In genomic region chr9:130243015-130243881, GRCh38 we compare ENCODE assay signal across 8 cellular contexts. TPM values are rescaled to one million over a fixed set of nuclear protein-coding genes. Genes with fewer than 3 reads are reported as not detected.
DNase-seq lines count a peak whose midpoint lies in the region; ATAC-seq and TF ChIP-seq lines count a peak whose summit lies in the region.

No MANE protein-coding gene starts in this region.

- H3K36me3 ChIP-seq in WERI-Rb-1 (peaks cover 4% of the 10 kb centered on the region), breast epithelium (no peaks in the 10 kb centered on the region), kidney epithelial cell (ENCODE audit: control insufficient read depth, insufficient read depth, low read length) (no peaks in the 10 kb centered on the region)

- no peaks in the 10 kb centered on the region for H3K4me1 ChIP-seq in breast epithelium

- H3K4me3 ChIP-seq in WERI-Rb-1 (ENCODE audit: low read depth, low read length): no peak overlapping the region
- H3K4me3 ChIP-seq in breast epithelium: peak overlapping the region in 1 of 3 donors; percentile 46
- H3K4me3 ChIP-seq in kidney epithelial cell (ENCODE audit: low read depth, low read length): no peak overlapping the region

- no peak for TF ChIP-seq POLR2A in breast epithelium (IDR thresholded peaks at IDR 0.05)

- no peak overlapping the region for H3K27ac ChIP-seq in WERI-Rb-1
- no peak overlapping the region for H3K27ac ChIP-seq in breast epithelium

- H3K27me3 ChIP-seq in WERI-Rb-1 (ENCODE audit: insufficient read depth, low read depth, severe bottlenecking) (no peaks in the 10 kb centered on the region), breast epithelium (no peaks in the 10 kb centered on the region), kidney epithelial cell (ENCODE audit: control insufficient read depth, insufficient read depth, low read length) (no peaks in the 10 kb centered on the region)

- peak; percentile 72 for DNase-seq in AG08396 (ENCODE audit: low spot score)
- peak; percentile 42 for DNase-seq in NCI-H1694 treated with DMSO at 0.1 percent for 48 hours (lab: John Stamatoyannopoulos, UW)
- peak; percentile 92 for DNase-seq in WERI-Rb-1
- peak; percentile 41 to 76 for DNase-seq in breast epithelium (ENCODE audit: low spot score in 2 of 2)
- DNase-seq in kidney epithelial cell (ENCODE audit: low read depth): no peak
- DNase-seq in stimulated activated CD4-positive, alpha-beta T cell treated with anti-CD3 and anti-CD28 coated beads, Interleukin-1b, Interleukin-23, amount 100 ng/mL, for 1 hour (ENCODE audit: low read depth in 2 of 2): peak; percentile 50 to 80
- no peak for DNase-seq in GOT3 (lab: John Stamatoyannopoulos, UW)

- peak; percentile 62 for ATAC-seq in GM18907 (IDR thresholded peaks at IDR 0.05; ENCODE audit: unreplicated experiment)

- TF ChIP-seq CTCF in WERI-Rb-1 (IDR thresholded peaks at IDR 0.05; ENCODE audit: low read depth, low read length): peak; percentile 92
- peak; percentile 85 to 98 (median 92) for TF ChIP-seq CTCF in breast epithelium (IDR thresholded peaks at IDR 0.05)
- peak; percentile 83 for TF ChIP-seq CTCF in kidney epithelial cell (IDR thresholded peaks at IDR 0.05; ENCODE audit: insufficient read depth, low read length, poor library complexity, severe bottlenecking)

- intact Hi-C loops in breast epithelium (cut with DNase I; ENCODE audit: low total_unique reads): no loop called here

- H3K9me3 ChIP-seq in WERI-Rb-1 (ENCODE audit: severe bottlenecking): no peaks in the 10 kb centered on the region
- H3K9me3 ChIP-seq in breast epithelium: no peaks in the 10 kb centered on the region

RNA-seq across cellular contexts. Expression of gene HMCN2, which starts 22.3 kb away (rescaled TPM):
- total RNA-seq in breast epithelium: 1 to 10 TPM in 1 of 3 donors, under 1 TPM in 2; 0.29 to 3.8 (median 0.98) TPM
- 0.14 TPM in 1 of 2 replicates, not detected in the other for total RNA-seq in kidney epithelial cell

Comparison
In these comparisons a context has a peak if more than half of its experiments do, and no peak if none do; other contexts are left out.
1. DNase-seq: peak in AG08396 (single experiment), NCI-H1694 treated with DMSO at 0.1 percent for 48 hours (single experiment), WERI-Rb-1 (single experiment), breast epithelium (2 of 2) and stimulated activated CD4-positive, alpha-beta T cell treated with anti-CD3 and anti-CD28 coated beads, Interleukin-1b, Interleukin-23, amount 100 ng/mL, for 1 hour (2 of 2); none in kidney epithelial cell (single experiment) and GOT3 (single experiment).
2. Peak in every context shown above with its lines, with median percentiles within 50 percentile points of each other: CTCF ChIP-seq.